In the genomic region with DNA sequence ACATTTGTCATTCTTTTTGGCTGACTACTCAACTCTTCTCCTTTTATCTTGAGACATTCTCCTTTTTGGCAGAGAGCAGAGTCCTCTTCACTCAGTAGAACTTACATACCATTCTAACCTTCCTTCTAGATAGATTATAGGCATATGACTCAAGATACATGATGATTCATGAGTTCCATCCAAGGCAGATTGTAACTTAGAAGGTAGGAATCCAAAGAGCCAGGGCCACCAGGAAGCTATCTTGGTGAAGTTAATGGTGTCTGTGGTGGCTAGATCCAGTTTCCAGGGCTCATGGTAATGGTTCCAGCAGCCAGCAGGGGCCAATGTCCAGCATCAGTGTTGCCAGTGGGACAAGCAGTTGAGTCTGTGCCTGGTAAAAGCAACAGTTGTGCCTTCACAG, we compare ENCODE assay signal across 1 cellular context.
TF ChIP-seq lines count a peak whose summit lies in the region.

No MANE protein-coding gene starts in this region.

TF ChIP-seq in GM23338, 12 proteins besides CTCF, POLR2A, EP300 and RAD21:
- TF ChIP-seq ZNF462 (CRISPR knock-in tag; IDR thresholded peaks at IDR 0.05) (no peak), NANOG (IDR thresholded peaks at IDR 0.05; ENCODE audit: borderline replicate concordance) (no peak), EZH2phosphoT487 (IDR thresholded peaks at IDR 0.05; ENCODE audit: unreplicated experiment) (no peak), EZH2 (IDR thresholded peaks at IDR 0.05; ENCODE audit: low read depth, unreplicated experiment) (no peak), POLR2AphosphoS5 (IDR thresholded peaks at IDR 0.05; ENCODE audit: low read depth) (no peak), ZNF331 (CRISPR knock-in tag; IDR thresholded peaks at IDR 0.05; ENCODE audit: low read depth) (no peak), STAT1 (IDR thresholded peaks at IDR 0.05; ENCODE audit: unreplicated experiment) (no peak), ETS1 (IDR thresholded peaks at IDR 0.05) (no peak), REST (IDR thresholded peaks at IDR 0.05; ENCODE audit: unreplicated experiment) (no peak), CREB1 (CRISPR knock-in tag; IDR thresholded peaks at IDR 0.05; ENCODE audit: low read depth) (no peak), ZNF114 (CRISPR knock-in tag; IDR thresholded peaks at IDR 0.05) (no peak), JUNB (IDR thresholded peaks at IDR 0.05; ENCODE audit: unreplicated experiment) (no peak)
TF ChIP-seq in GM23338: peak in this region for 0.
